1 cellular context compared by ENCODE assay signal in the genomic region with DNA sequence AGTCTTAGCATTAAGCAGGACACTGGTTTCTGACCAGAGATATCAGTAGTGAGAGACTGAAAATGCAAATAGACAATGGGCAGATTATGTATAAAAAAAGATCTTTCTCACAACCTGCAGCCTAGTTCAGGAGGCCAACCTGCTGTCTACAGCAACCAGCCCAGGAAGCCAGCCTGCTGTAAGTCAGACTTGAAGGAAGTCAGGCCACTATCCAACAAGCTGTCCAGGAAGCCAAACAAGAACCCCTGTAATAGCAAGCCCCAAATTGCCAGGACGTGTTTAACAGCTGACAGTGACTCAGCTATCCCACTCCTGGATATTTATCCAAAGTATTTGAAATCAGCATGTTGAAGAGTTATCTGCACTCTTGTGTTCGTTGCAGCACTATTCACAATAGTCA.
TF ChIP-seq lines count a peak whose summit lies in the region.

No MANE protein-coding gene starts in this region.

TF ChIP-seq in WTC11, 78 proteins besides CTCF, POLR2A, EP300 and RAD21 (continued from another document):
- TF ChIP-seq, protein P1, sequence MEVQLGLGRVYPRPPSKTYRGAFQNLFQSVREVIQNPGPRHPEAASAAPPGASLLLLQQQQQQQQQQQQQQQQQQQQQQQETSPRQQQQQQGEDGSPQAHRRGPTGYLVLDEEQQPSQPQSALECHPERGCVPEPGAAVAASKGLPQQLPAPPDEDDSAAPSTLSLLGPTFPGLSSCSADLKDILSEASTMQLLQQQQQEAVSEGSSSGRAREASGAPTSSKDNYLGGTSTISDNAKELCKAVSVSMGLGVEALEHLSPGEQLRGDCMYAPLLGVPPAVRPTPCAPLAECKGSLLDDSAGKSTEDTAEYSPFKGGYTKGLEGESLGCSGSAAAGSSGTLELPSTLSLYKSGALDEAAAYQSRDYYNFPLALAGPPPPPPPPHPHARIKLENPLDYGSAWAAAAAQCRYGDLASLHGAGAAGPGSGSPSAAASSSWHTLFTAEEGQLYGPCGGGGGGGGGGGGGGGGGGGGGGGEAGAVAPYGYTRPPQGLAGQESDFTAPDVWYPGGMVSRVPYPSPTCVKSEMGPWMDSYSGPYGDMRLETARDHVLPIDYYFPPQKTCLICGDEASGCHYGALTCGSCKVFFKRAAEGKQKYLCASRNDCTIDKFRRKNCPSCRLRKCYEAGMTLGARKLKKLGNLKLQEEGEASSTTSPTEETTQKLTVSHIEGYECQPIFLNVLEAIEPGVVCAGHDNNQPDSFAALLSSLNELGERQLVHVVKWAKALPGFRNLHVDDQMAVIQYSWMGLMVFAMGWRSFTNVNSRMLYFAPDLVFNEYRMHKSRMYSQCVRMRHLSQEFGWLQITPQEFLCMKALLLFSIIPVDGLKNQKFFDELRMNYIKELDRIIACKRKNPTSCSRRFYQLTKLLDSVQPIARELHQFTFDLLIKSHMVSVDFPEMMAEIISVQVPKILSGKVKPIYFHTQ (CRISPR knock-in tag; IDR thresholded peaks at IDR 0.05), result no peak
- TF ChIP-seq, protein P2, sequence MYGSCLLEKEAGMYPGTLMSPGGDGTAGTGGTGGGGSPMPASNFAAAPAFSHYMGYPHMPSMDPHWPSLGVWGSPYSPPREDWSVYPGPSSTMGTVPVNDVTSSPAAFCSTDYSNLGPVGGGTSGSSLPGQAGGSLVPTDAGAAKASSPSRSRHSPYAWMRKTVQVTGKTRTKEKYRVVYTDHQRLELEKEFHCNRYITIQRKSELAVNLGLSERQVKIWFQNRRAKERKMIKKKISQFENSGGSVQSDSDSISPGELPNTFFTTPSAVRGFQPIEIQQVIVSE (CRISPR knock-in tag; IDR thresholded peaks at IDR 0.05; ENCODE audit: borderline replicate concordance), result no peak
- no peak for TF ChIP-seq NR1H2 (CRISPR knock-in tag; IDR thresholded peaks at IDR 0.05)
- no peak for TF ChIP-seq TEAD4 (CRISPR knock-in tag; IDR thresholded peaks at IDR 0.05)
- TF ChIP-seq NFATC4 (CRISPR knock-in tag; IDR thresholded peaks at IDR 0.05), result no peak
- no peak for TF ChIP-seq TCF7 (CRISPR knock-in tag; IDR thresholded peaks at IDR 0.05; ENCODE audit: low read depth)
